ENCODE assay signal across 8 cellular contexts in the genomic region with DNA sequence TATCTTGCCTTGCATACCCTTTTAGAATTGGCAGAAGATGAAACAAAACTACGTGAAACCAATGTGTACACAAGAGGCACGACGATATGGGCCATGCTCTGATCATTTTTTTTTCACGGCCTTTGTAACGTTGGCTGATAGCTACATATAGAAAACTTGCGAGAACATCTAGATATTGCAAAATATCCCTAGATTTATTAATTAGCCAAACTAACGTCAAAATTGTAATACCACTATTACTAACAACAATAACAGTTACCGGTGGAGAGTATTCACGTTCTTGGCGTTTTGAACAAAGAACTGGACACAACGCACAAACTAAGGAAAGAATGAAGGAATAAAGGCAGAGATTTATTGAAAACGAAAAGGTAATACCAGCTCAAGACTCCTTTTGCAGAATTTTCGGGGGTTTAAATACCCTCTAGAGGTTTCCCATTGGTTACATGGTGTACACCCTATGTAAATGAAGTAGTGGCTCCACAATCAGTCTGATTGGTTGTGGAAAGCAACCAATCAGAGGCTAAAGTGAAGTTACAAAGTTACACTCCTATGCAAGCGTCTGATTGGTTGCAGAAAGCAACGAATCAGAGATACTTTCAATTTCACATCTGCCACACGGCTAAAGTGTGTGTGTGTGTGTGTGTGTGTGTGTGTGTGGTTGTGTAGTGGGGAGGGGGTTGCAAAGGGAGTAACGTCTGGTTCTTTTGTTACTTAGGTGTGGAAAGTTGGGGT. TPM values are rescaled to one million over a fixed set of nuclear protein-coding genes. Genes with fewer than 3 reads are reported as not detected.
DNase-seq lines count a peak whose midpoint lies in the region; ATAC-seq, FAIRE-seq and TF ChIP-seq lines count a peak whose summit lies in the region.

No MANE protein-coding gene starts in this region.

- peak overlapping the region; percentile 96 for H3K4me3 Mint-ChIP-seq in activated naive CD8-positive, alpha-beta T cell treated with anti-CD3 and anti-CD28 coated beads, Interleukin-2, amount 10 ng/mL, durations not matched to agents 7 days and 5 days

- H3K4me2 ChIP-seq in SK-N-SH (peak overlapping the region; percentile 87), keratinocyte (ENCODE audit: control insufficient read depth, extremely low read depth, insufficient read depth, low read depth, low read length) (peak overlapping the region; percentile 70)

- peaks cover 1% of the 10 kb centered on the region for H3K9me3 Mint-ChIP-seq in activated naive CD8-positive, alpha-beta T cell treated with anti-CD3 and anti-CD28 coated beads, Interleukin-2, amount 10 ng/mL, durations not matched to agents 7 days and 5 days

- TF ChIP-seq CTCF in SK-N-SH (IDR thresholded peaks at IDR 0.05) (no peak), keratinocyte (optimal IDR thresholded peaks at IDR 0.05 in 1 of 3, IDR thresholded peaks at IDR 0.05 in 1 of 3, conservative IDR thresholded peaks at IDR 0.05 in 1 of 3; ENCODE audit: extremely low read depth in 1 of 3, insufficient read depth in 2 of 3, low read length in 3 of 3) (no peak)

- no peaks in the 10 kb centered on the region for H3K27me3 Mint-ChIP-seq in activated naive CD8-positive, alpha-beta T cell treated with anti-CD3 and anti-CD28 coated beads, Interleukin-2, amount 10 ng/mL, durations not matched to agents 7 days and 5 days

- peaks cover 5 to 13% of the 10 kb centered on the region in 2 experiments for H3K36me3 ChIP-seq in SK-N-SH (replicated peaks in 1 of 2; ENCODE audit: control insufficient read depth in 1 of 2, insufficient read depth in 2 of 2, low read length in 1 of 2)
- H3K36me3 ChIP-seq in keratinocyte (ENCODE audit: control insufficient read depth in 2 of 2, extremely low read depth in 1 of 2, insufficient read depth in 2 of 2, low read length in 2 of 2) = no peaks in the 10 kb centered on the region

- H3K79me2 ChIP-seq in SK-N-SH (ENCODE audit: insufficient read depth) (peaks cover 39% of the 10 kb centered on the region), keratinocyte (ENCODE audit: control insufficient read depth, insufficient read depth, low read length) (peaks cover 39% of the 10 kb centered on the region)

- H3K4me1 ChIP-seq in SK-N-SH (ENCODE audit: control insufficient read depth in 1 of 2, insufficient read depth in 2 of 2, low read depth in 1 of 2, low read length in 1 of 2) (peaks cover 9 to 14% of the 10 kb centered on the region in 2 experiments; a peak in 3 of 4 replicates), keratinocyte (ENCODE audit: control insufficient read depth, extremely low read depth, insufficient read depth, low read length) (peaks cover 14% of the 10 kb centered on the region)

- dilution Hi-C loops in keratinocyte (cut with MboI; ENCODE audit: extremely low pct_ligation_motif_present, low sequenced_read_pairs) = no loop called here

- H3K9ac ChIP-seq in SK-N-SH (peak overlapping the region; percentile 90; the same call in 1 of the 2 replicates), keratinocyte (ENCODE audit: control insufficient read depth, extremely low read depth, insufficient read depth, low read length) (no peak overlapping the region)

- H3K27me3 ChIP-seq in SK-N-SH (ENCODE audit: insufficient read depth) = no peaks in the 10 kb centered on the region
- no peaks in the 10 kb centered on the region for H3K27me3 ChIP-seq in keratinocyte (ENCODE audit: control insufficient read depth, extremely low read depth, insufficient read depth, low read length)

- POLR2A ChIA-PET in SK-N-SH (lab: Yijun Ruan, JAX) = interaction anchor here (0.7 kb wide), 2 partner anchors 195 to 246 kb away, joined by 3 read pairs; no protein-coding TSS in a partner anchor
- POLR2A ChIA-PET in activated naive CD8-positive, alpha-beta T cell treated with anti-CD3 and anti-CD28 coated beads, Interleukin-2, amount 10 ng/mL, durations not matched to agents 7 days and 5 days (lab: Charles Lee) = interaction anchor here (0.7 to 3.5 kb wide), 3 partner anchors 9 to 918 kb away, joined by 4 to 30 read pairs (median 4); a partner anchor contains a TSS

- H2AFZ ChIP-seq in SK-N-SH (ENCODE audit: low read depth) (peak overlapping the region; percentile 86), keratinocyte (ENCODE audit: control insufficient read depth, low read length) (peak overlapping the region; percentile 70)

- TF ChIP-seq RAD21 in SK-N-SH (IDR thresholded peaks at IDR 0.05; ENCODE audit: low read length) = no peak

- no peaks in the 10 kb centered on the region for H3K9me3 ChIP-seq in SK-N-SH
- no peaks in the 10 kb centered on the region for H3K9me3 ChIP-seq in keratinocyte (ENCODE audit: control insufficient read depth, low read depth, low read length)

- ATAC-seq in SK-N-SH treated with all-trans-retinoic acid at 6 μM for 48 hours (no peak), HG03045 (IDR thresholded peaks at IDR 0.05; ENCODE audit: unreplicated experiment) (no peak)
- no peak for ATAC-seq in activated naive CD8-positive, alpha-beta T cell treated with anti-CD3 and anti-CD28 coated beads, Interleukin-2, amount 10 ng/mL, durations not matched to agents 7 days and 5 days (ENCODE audit: low read depth)

- DNase-seq in SK-N-SH (peak; percentile 12), NCI-H2081 treated with DMSO at 0.1 percent for 48 hours (lab: John Stamatoyannopoulos, UW) (peak; percentile 46), keratinocyte (ENCODE audit: low read depth, low spot score) (no peak), stromal cell of bone marrow (ENCODE audit: low read depth) (peak; percentile 57), activated gamma-delta T cell treated with Interleukin-2 at 50 U/mL for 16 hours (no peak)
- DNase-seq in activated naive CD8-positive, alpha-beta T cell treated with anti-CD3 and anti-CD28 coated beads, Interleukin-2, amount 10 ng/mL, durations not matched to agents 7 days and 5 days = no peak

- no peak for FAIRE-seq in keratinocyte (lab: Jason Lieb, UNC)

- CTCF ChIA-PET in SK-N-SH (lab: Yijun Ruan, JAX) = interaction anchor here (0.6 kb wide), 1 partner anchor 605 kb away, joined by 3 read pairs; no protein-coding TSS in a partner anchor

- H4K20me1 ChIP-seq in SK-N-SH (ENCODE audit: insufficient read depth) (peaks cover 24% of the 10 kb centered on the region; the same call in 1 of the 2 replicates), keratinocyte (ENCODE audit: control insufficient read depth, extremely low read depth, insufficient read depth, low read length) (peaks cover 3% of the 10 kb centered on the region)

- H3K4me1 Mint-ChIP-seq in activated naive CD8-positive, alpha-beta T cell treated with anti-CD3 and anti-CD28 coated beads, Interleukin-2, amount 10 ng/mL, durations not matched to agents 7 days and 5 days = peaks cover 26% of the 10 kb centered on the region

- no peaks in the 10 kb centered on the region for H3K36me3 Mint-ChIP-seq in activated naive CD8-positive, alpha-beta T cell treated with anti-CD3 and anti-CD28 coated beads, Interleukin-2, amount 10 ng/mL, durations not matched to agents 7 days and 5 days

- TF ChIP-seq EP300 in SK-N-SH (IDR thresholded peaks at IDR 0.05; ENCODE audit: borderline replicate concordance in 1 of 2, low read depth in 1 of 2, low read length in 1 of 2) = no peak

- peak overlapping the region; percentile 88; a peak in 3 of 4 replicates for H3K27ac ChIP-seq in SK-N-SH (ENCODE audit: low read depth in 2 of 2, low read length in 1 of 2)
- H3K27ac ChIP-seq in keratinocyte (ENCODE audit: control insufficient read depth, insufficient read depth, low read length) = peak overlapping the region; percentile 89

- no peaks in the 10 kb centered on the region for H3K9me2 ChIP-seq in SK-N-SH

- peak overlapping the region; percentile 98 for H3K27ac Mint-ChIP-seq in activated naive CD8-positive, alpha-beta T cell treated with anti-CD3 and anti-CD28 coated beads, Interleukin-2, amount 10 ng/mL, durations not matched to agents 7 days and 5 days

- H3K4me3 ChIP-seq in SK-N-SH (ENCODE audit: low read depth in 2 of 2, low read length in 1 of 2) (peak overlapping the region; percentile 71 to 82), keratinocyte (ENCODE audit: control insufficient read depth in 2 of 3, extremely low read depth in 1 of 3, insufficient read depth in 2 of 3, low read depth in 1 of 3, low read length in 3 of 3) (peak overlapping the region; percentile 87 to 96 (median 89))

- no peaks in the 10 kb centered on the region for H3K9me1 ChIP-seq in keratinocyte (ENCODE audit: control insufficient read depth, extremely low read depth, insufficient read depth, low read length)

- no peaks in the 10 kb centered on the region for H3F3A ChIP-seq in SK-N-SH (replicated peaks; ENCODE audit: insufficient read depth)

- 66% methylated on average over 17 of the region's 17 CpGs for WGBS in SK-N-SH (ENCODE audit: low lambda C conversion rate)

TF ChIP-seq in SK-N-SH, 30 proteins besides CTCF, POLR2A, EP300 and RAD21 (continues in another document):
- TF ChIP-seq NRF1 (IDR thresholded peaks at IDR 0.05; ENCODE audit: low read depth, low read length) (no peak), RCOR1 (IDR thresholded peaks at IDR 0.05; ENCODE audit: low read length) (no peak), TAF1 (IDR thresholded peaks at IDR 0.05; ENCODE audit: borderline replicate concordance, low read depth, low read length) (no peak)

TF ChIP-seq in SK-N-SH treated with all-trans-retinoic acid at 6 μM for 48 hours, 23 proteins besides CTCF, POLR2A, EP300 and RAD21 (continues in another document):
- TF ChIP-seq ZNF8 (CRISPR knock-in tag; IDR thresholded peaks at IDR 0.05) (no peak), BACH2 (CRISPR knock-in tag; IDR thresholded peaks at IDR 0.05; ENCODE audit: borderline replicate concordance) (no peak), ZC3H10 (CRISPR knock-in tag; IDR thresholded peaks at IDR 0.05) (no peak), ZNF565 (CRISPR knock-in tag; conservative IDR thresholded peaks at IDR 0.05; ENCODE audit: low read depth) (no peak), PPARA (CRISPR knock-in tag; IDR thresholded peaks at IDR 0.05; ENCODE audit: borderline replicate concordance) (no peak)

RNA-seq across cellular contexts. Expression of a gene that starts 0.9 kb away (rescaled TPM):
- polyA plus RNA-seq in SK-N-SH (2012; rRNA removed) (26.0 and 35.6 TPM in 2 replicates), keratinocyte (41.4 to 63.8 TPM (median 42.1 TPM) in 3 replicates)
- polyA plus RNA-seq in SK-N-SH (2012; cell fraction: cytosol; rRNA removed) = 38.3 and 44.8 TPM in 2 replicates
- 10.1 and 25.7 TPM in 2 replicates for polyA plus RNA-seq in SK-N-SH (2012; cell fraction: nucleus; rRNA removed)
- total RNA-seq in activated naive CD8-positive, alpha-beta T cell treated with anti-CD3 and anti-CD28 coated beads, Interleukin-2, amount 10 ng/mL, durations not matched to agents 7 days and 5 days = 10 to 100 TPM; 40.2 to 41.7 TPM
- polyA plus RNA-seq in keratinocyte (2011; ENCODE audit: low read depth) = 107 TPM
- 23.4 and 47.0 TPM in 2 replicates for polyA plus RNA-seq in keratinocyte (2011; cell fraction: cytosol; rRNA removed)
- 38.7 and 50.6 TPM in 2 replicates for polyA plus RNA-seq in keratinocyte (2011; cell fraction: nucleus; rRNA removed)
- polyA plus RNA-seq in keratinocyte (2012; ENCODE audit: low replicate concordance) = 30.4 and 52.4 TPM in 2 replicates
- polyA minus RNA-seq in keratinocyte = 6.0 to 30.8 TPM (median 19.9 TPM) in 3 replicates
- polyA minus RNA-seq in keratinocyte (2011; cell fraction: cytosol; rRNA and poly(A)+ RNA removed) = 31.7 TPM
- 17.5 and 23.7 TPM in 2 replicates for polyA minus RNA-seq in keratinocyte (2011; cell fraction: nucleus; rRNA and poly(A)+ RNA removed)

Comparison
In these comparisons a context has a peak if more than half of its experiments do, and no peak if none do; other contexts are left out.
1. DNase-seq: peak in SK-N-SH (single experiment), NCI-H2081 treated with DMSO at 0.1 percent for 48 hours (single experiment) and stromal cell of bone marrow (single experiment); none in activated naive CD8-positive, alpha-beta T cell treated with anti-CD3 and anti-CD28 coated beads, Interleukin-2, amount 10 ng/mL, durations not matched to agents 7 days and 5 days (single experiment), keratinocyte (single experiment) and activated gamma-delta T cell treated with Interleukin-2 at 50 U/mL for 16 hours (single experiment).